Comparison of ENCODE assay signal across 9 cellular contexts in genomic region chr10:4662576-4663161, GRCh38.
DNase-seq lines count a peak whose midpoint lies in the region; ATAC-seq and TF ChIP-seq lines count a peak whose summit lies in the region.
"Had no signal": no experiment of that assay in that cellular context is flagged by ENCODE, and none has a peak within 500 bp of the region (broad histone marks: within the 10 kb centered on the region; RNA-seq: fewer than 3 reads in every experiment).

No MANE protein-coding gene starts in this region.

- H3K27ac Mint-ChIP-seq in Calu3 (ENCODE audit: unreplicated experiment): peak overlapping the region; percentile 98

- H3K4me3 Mint-ChIP-seq in Calu3 (ENCODE audit: low read depth, unreplicated experiment): peak overlapping the region; percentile 25

- TF ChIP-seq CTCF in Calu3 (IDR thresholded peaks at IDR 0.05; ENCODE audit: unreplicated experiment) (no peak), foreskin keratinocyte (conservative IDR thresholded peaks at IDR 0.05) (no peak)

- DNase-seq in Calu3: peak; percentile 67
- DNase-seq in RPMI7951 (ENCODE audit: low read depth): peak; percentile 90
- DNase-seq in foreskin keratinocyte: peak in 1 of 2 donors; percentile 42
- no peak for DNase-seq in COR-L47 (lab: John Stamatoyannopoulos, UW)
- DNase-seq in ecto neural progenitor cell (ENCODE audit: low spot score): no peak

- H3K27me3 Mint-ChIP-seq in Calu3 (ENCODE audit: unreplicated experiment): no peaks in the 10 kb centered on the region

- peaks cover 21% of the 10 kb centered on the region for H3K36me3 Mint-ChIP-seq in Calu3 (ENCODE audit: insufficient read depth, unreplicated experiment)

- no peaks in the 10 kb centered on the region for H3K36me3 ChIP-seq in rectal smooth muscle tissue (ENCODE audit: control insufficient read depth, insufficient read depth, low read length)
- H3K36me3 ChIP-seq: HAP-1 had no signal

- H3K4me3 ChIP-seq in rectal smooth muscle tissue (ENCODE audit: low read length): no peak overlapping the region
- H3K4me3 ChIP-seq: HAP-1 had no signal

- ATAC-seq in foreskin keratinocyte (no peak), GM21786 (IDR thresholded peaks at IDR 0.05; ENCODE audit: unreplicated experiment) (no peak)
- ATAC-seq in activated CD4-positive, CD25-positive, alpha-beta regulatory T cell treated with anti-CD3 and anti-CD28 coated beads, Interleukin-2, amount 50 U/mL, for 24 hours: no peak

- no peak overlapping the region for H3K9ac ChIP-seq in rectal smooth muscle tissue (ENCODE audit: low read length)

- H3K27me3 ChIP-seq in foreskin keratinocyte (no peaks in the 10 kb centered on the region), rectal smooth muscle tissue (ENCODE audit: control insufficient read depth, insufficient read depth, low read length) (no peaks in the 10 kb centered on the region)

- H3K4me1 Mint-ChIP-seq in Calu3 (ENCODE audit: low read depth, unreplicated experiment): peaks cover 30% of the 10 kb centered on the region

- intact Hi-C loops in Calu3 (cut with micrococcal nuclease; ENCODE audit: unreplicated experiment): loop anchor here (2.0 to 10.0 kb wide), 3 partner anchors 64 to 778 kb away; no protein-coding TSS in a partner anchor

- CTCF ChIA-PET in Calu3 (lab: Charles Lee): interaction anchor here (0.9 to 1.6 kb wide), 3 partner anchors 14 to 101 kb away, joined by 3 to 4 read pairs (median 3); no protein-coding TSS in a partner anchor

- H3K4me1 ChIP-seq in foreskin keratinocyte: peaks cover 34% of the 10 kb centered on the region
- H3K4me1 ChIP-seq in rectal smooth muscle tissue (ENCODE audit: control insufficient read depth, insufficient read depth, low read length): peaks cover 19% of the 10 kb centered on the region

- H3K9me3 Mint-ChIP-seq in Calu3 (ENCODE audit: low read depth, unreplicated experiment): no peaks in the 10 kb centered on the region

- BruUV-seq in Calu3 (replicated peaks; lab: Mats Ljungman, UMichigan): TSS peak; percentile 93

- H3K27ac ChIP-seq in foreskin keratinocyte (peak overlapping the region; percentile 99), rectal smooth muscle tissue (ENCODE audit: low read depth, low read length) (peak overlapping the region; percentile 95)

Comparison
In these comparisons a context has a peak if more than half of its experiments do, and no peak if none do; other contexts are left out.
1. DNase-seq: peak in Calu3 (single experiment) and RPMI7951 (single experiment); none in COR-L47 (single experiment) and ecto neural progenitor cell (single experiment).